ENCODE assay signal across 18 cellular contexts in genomic region chr5:68247627-68248026, GRCh38. TPM values are rescaled to one million over a fixed set of nuclear protein-coding genes. Genes with fewer than 3 reads are reported as not detected.
DNase-seq lines count a peak whose midpoint lies in the region; ATAC-seq and TF ChIP-seq lines count a peak whose summit lies in the region.
"Had no signal": no experiment of that assay in that cellular context is flagged by ENCODE, and none has a peak within 500 bp of the region (broad histone marks: within the 10 kb centered on the region; RNA-seq: fewer than 3 reads in every experiment).

No MANE protein-coding gene starts in this region.

- POLR2A ChIA-PET in RWPE1 (lab: Yijun Ruan, JAX; ENCODE audit: low non-redundant PET): no interaction called here

- peaks cover 93% of the 10 kb centered on the region for H3K4me1 ChIP-seq in vagina

- H3K4me3 Mint-ChIP-seq in natural killer cell treated with Interleukin-12 subunit alpha and Interleukin-12 subunit beta and Interleukin-15 and Interleukin-18, amount 100 ng/mL, for 72 hours: no peak overlapping the region
- H3K4me3 Mint-ChIP-seq: CD8-positive, alpha-beta T cell; H9 had no signal

- H3K36me3 Mint-ChIP-seq in natural killer cell treated with Interleukin-12 subunit alpha and Interleukin-12 subunit beta and Interleukin-15 and Interleukin-18, amount 100 ng/mL, for 72 hours: no peaks in the 10 kb centered on the region

- DNase-seq in RWPE1 (ENCODE audit: low spot score): no peak
- no peak for DNase-seq in natural killer cell treated with Interleukin-12 subunit alpha and Interleukin-12 subunit beta and Interleukin-15 and Interleukin-18, amount 100 ng/mL, for 72 hours (ENCODE audit: low spot score)
- no peak for DNase-seq in vagina (ENCODE audit: extremely low spot score in 2 of 2)
- DNase-seq in NCI-H1105 treated with DMSO at 0.1 percent for 48 hours (lab: John Stamatoyannopoulos, UW): no peak
- no peak for DNase-seq in HK-2 (ENCODE audit: unreplicated experiment)
- DNase-seq: BE2C; CD8-positive, alpha-beta T cell; COR-L47; DMS153; DMS79 treated with DMSO at 0.1 percent for 48 hours; EL; GDM1; GOT3; H9 had no signal

- CTCF ChIA-PET in RWPE1 (lab: Yijun Ruan, JAX): interaction anchor here (0.7 kb wide), 1 partner anchor 969 kb away, joined by 4 read pairs; no protein-coding TSS in a partner anchor

- H3K27ac Mint-ChIP-seq in natural killer cell treated with Interleukin-12 subunit alpha and Interleukin-12 subunit beta and Interleukin-15 and Interleukin-18, amount 100 ng/mL, for 72 hours: peak overlapping the region; percentile 26 to 97
- H3K27ac Mint-ChIP-seq: H9 had no signal

- H3K4me1 Mint-ChIP-seq in natural killer cell treated with Interleukin-12 subunit alpha and Interleukin-12 subunit beta and Interleukin-15 and Interleukin-18, amount 100 ng/mL, for 72 hours (ENCODE audit: low read depth in 2 of 2): peaks cover 60 to 74% of the 10 kb centered on the region in 2 donors

- peaks cover 0 to 7% of the 10 kb centered on the region in 2 donors for H3K36me3 ChIP-seq in vagina
- H3K36me3 ChIP-seq: BE2C had no signal

- no peak for ATAC-seq in natural killer cell treated with Interleukin-12 subunit alpha and Interleukin-12 subunit beta and Interleukin-15 and Interleukin-18, amount 100 ng/mL, for 72 hours
- ATAC-seq: A549, HepG2 had no signal

- no peaks in the 10 kb centered on the region for H3K9me3 Mint-ChIP-seq in natural killer cell treated with Interleukin-12 subunit alpha and Interleukin-12 subunit beta and Interleukin-15 and Interleukin-18, amount 100 ng/mL, for 72 hours
- H3K9me3 Mint-ChIP-seq: CD8-positive, alpha-beta T cell; H9 had no signal

- H3K27me3 ChIP-seq in vagina: no peaks in the 10 kb centered on the region
- H3K27me3 ChIP-seq: BE2C had no signal

- H3K4me3 ChIP-seq in vagina: no peak overlapping the region
- H3K4me3 ChIP-seq: A549 had no signal

- intact Hi-C loops in vagina (cut with DNase I): no loop called here

- no peak for TF ChIP-seq POLR2A in vagina (IDR thresholded peaks at IDR 0.05)

- no peaks in the 10 kb centered on the region for H3K27me3 Mint-ChIP-seq in natural killer cell treated with Interleukin-12 subunit alpha and Interleukin-12 subunit beta and Interleukin-15 and Interleukin-18, amount 100 ng/mL, for 72 hours

- H3K27ac ChIP-seq in RWPE1 (peak overlapping the region; percentile 53), VCaP (peak overlapping the region; percentile 72), vagina (peak overlapping the region; percentile 15)
- H3K27ac ChIP-seq: A549, C4-2B had no signal

- no peak for TF ChIP-seq CTCF in RWPE1 (conservative IDR thresholded peaks at IDR 0.05; ENCODE audit: low read depth)
- TF ChIP-seq CTCF in VCaP (conservative IDR thresholded peaks at IDR 0.05): no peak
- TF ChIP-seq CTCF in vagina (IDR thresholded peaks at IDR 0.05): no peak

- H3K9me3 ChIP-seq in vagina: no peaks in the 10 kb centered on the region
- H3K9me3 ChIP-seq: A549, BE2C had no signal

RNA-seq across cellular contexts. Expression of gene PIK3R1, which starts 32.1 kb away (rescaled TPM):
- 100 to 1,000 TPM; 141 to 195 TPM for total RNA-seq in natural killer cell treated with Interleukin-12 subunit alpha and Interleukin-12 subunit beta and Interleukin-15 and Interleukin-18, amount 100 ng/mL, for 72 hours
- total RNA-seq in vagina: 134 TPM

Comparison
In these comparisons a context has a peak if more than half of its experiments do, and no peak if none do; other contexts are left out.
1. H3K27ac ChIP-seq: peak in every context shown above with its lines; median percentile 72 in VCaP; 53 in RWPE1; 15 in vagina.